ENCODE assay signal across 8 cellular contexts in the genomic region with DNA sequence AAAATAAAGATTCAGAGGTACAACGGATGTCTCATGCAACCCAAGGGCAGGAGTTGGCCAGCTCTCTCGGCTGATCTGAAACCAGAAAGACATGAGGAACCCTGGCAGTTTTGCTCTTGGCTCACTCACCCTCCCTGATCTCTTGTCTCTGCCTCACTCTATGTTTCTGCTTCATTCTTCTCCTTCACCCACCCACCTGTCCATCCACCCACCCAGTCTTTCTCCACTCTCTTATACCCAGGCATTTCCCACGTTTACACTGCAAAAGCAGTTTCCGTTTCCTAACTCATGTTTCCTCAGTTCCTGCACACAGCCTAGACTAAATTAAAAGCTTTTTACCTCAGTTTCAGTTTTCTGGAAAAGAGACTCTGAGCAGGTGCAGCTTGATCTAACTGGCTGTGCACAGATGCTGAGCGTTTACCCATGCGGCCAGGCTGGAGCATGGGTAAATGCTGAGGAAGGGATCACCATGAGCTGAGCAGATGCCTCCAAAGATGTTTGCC.
DNase-seq lines count a peak whose midpoint lies in the region; ATAC-seq and TF ChIP-seq lines count a peak whose summit lies in the region.

No MANE protein-coding gene starts in this region.

- POLR2A ChIA-PET in CD8-positive, alpha-beta T cell (lab: Charles Lee): interaction anchor here (1.3 to 3.5 kb wide), 7 partner anchors 9 to 283 kb away, joined by 3 to 14 read pairs (median 5); partner anchors contain the start of gene TMEM30B

- TF ChIP-seq CTCF in CD8-positive, alpha-beta T cell (IDR thresholded peaks at IDR 0.05): no peak
- TF ChIP-seq CTCF in tibial nerve (IDR thresholded peaks at IDR 0.05): no peak

- H3K4me3 Mint-ChIP-seq in CD8-positive, alpha-beta T cell: peak overlapping the region; percentile 67
- no peak overlapping the region for H3K4me3 Mint-ChIP-seq in dendritic cell treated with granulocyte-macrophage colony-stimulating factor and Interleukin-4, amounts not matched to agents 40 ng/mL and 50 ng/mL, for 4 days

- H3K4me1 Mint-ChIP-seq in CD8-positive, alpha-beta T cell (ENCODE audit: low read depth): peaks cover 88% of the 10 kb centered on the region
- peaks cover 44% of the 10 kb centered on the region for H3K4me1 Mint-ChIP-seq in dendritic cell treated with granulocyte-macrophage colony-stimulating factor and Interleukin-4, amounts not matched to agents 40 ng/mL and 50 ng/mL, for 4 days (ENCODE audit: low read depth)

- H3K27ac Mint-ChIP-seq in CD8-positive, alpha-beta T cell: peak overlapping the region; percentile 99
- peak overlapping the region; percentile 14 for H3K27ac Mint-ChIP-seq in dendritic cell treated with granulocyte-macrophage colony-stimulating factor and Interleukin-4, amounts not matched to agents 40 ng/mL and 50 ng/mL, for 4 days

- no peak for TF ChIP-seq POLR2A in tibial nerve (IDR thresholded peaks at IDR 0.05)

- TF ChIP-seq EP300 in tibial nerve (IDR thresholded peaks at IDR 0.05): no peak

- CTCF ChIA-PET in CD8-positive, alpha-beta T cell (lab: Charles Lee): interaction anchor here (0.9 to 5.2 kb wide), 6 partner anchors 23 to 359 kb away, joined by 3 to 25 read pairs (median 4); partner anchors contain the start of gene TMEM30B

- H3K9me3 ChIP-seq in CD8-positive, alpha-beta T cell (ENCODE audit: low read length): no peaks in the 10 kb centered on the region
- no peaks in the 10 kb centered on the region for H3K9me3 ChIP-seq in tibial nerve

- H3K36me3 ChIP-seq in CD8-positive, alpha-beta T cell (ENCODE audit: insufficient read depth, low read length): peaks cover 16% of the 10 kb centered on the region
- no peaks in the 10 kb centered on the region for H3K36me3 ChIP-seq in tibial nerve

- H3K27me3 ChIP-seq in CD8-positive, alpha-beta T cell (ENCODE audit: insufficient read depth, low read length): no peaks in the 10 kb centered on the region
- H3K27me3 ChIP-seq in tibial nerve: no peaks in the 10 kb centered on the region

- H3K27ac ChIP-seq in CD8-positive, alpha-beta T cell (ENCODE audit: low read depth, low read length): peak overlapping the region; percentile 72
- H3K27ac ChIP-seq in tibial nerve: peak overlapping the region in 3 of 4 donors; percentile 86 to 92 (median 89)

- WGBS in tibial nerve, 2 donors: 74% methylated on average over 6 of the region's 6 CpGs

- peak overlapping the region; percentile 2 for H3K4me3 ChIP-seq in CD8-positive, alpha-beta T cell (ENCODE audit: low read depth, low read length)
- H3K4me3 ChIP-seq in tibial nerve: no peak overlapping the region

- no peaks in the 10 kb centered on the region for H3K9me3 Mint-ChIP-seq in CD8-positive, alpha-beta T cell
- H3K9me3 Mint-ChIP-seq in dendritic cell treated with granulocyte-macrophage colony-stimulating factor and Interleukin-4, amounts not matched to agents 40 ng/mL and 50 ng/mL, for 4 days: no peaks in the 10 kb centered on the region

- ATAC-seq in CD8-positive, alpha-beta T cell: no peak
- ATAC-seq in GM21360 (IDR thresholded peaks at IDR 0.05; ENCODE audit: unreplicated experiment): peak; percentile 56

- intact Hi-C loops in CD8-positive, alpha-beta T cell (cut with DNase I, micrococcal nuclease): loop anchor here (1.0 to 2.0 kb wide), 3 partner anchors 7 to 48 kb away; no protein-coding TSS in a partner anchor
- intact Hi-C loops in dendritic cell treated with granulocyte-macrophage colony-stimulating factor and Interleukin-4, amounts not matched to agents 40 ng/mL and 50 ng/mL, for 4 days (cut with micrococcal nuclease): loop anchor here (5.0 kb wide), 2 partner anchors 48 to 73 kb away; no protein-coding TSS in a partner anchor

- DNase-seq in CD8-positive, alpha-beta T cell: peak in 1 of 7 experiments; percentile 38
- DNase-seq in KG1 (lab: John Stamatoyannopoulos, UW) (peak; percentile 19), tibial nerve (ENCODE audit: low spot score in 2 of 2) (no peak), T-helper 9 cell (no peak), NCI-H748 treated with DMSO at 0.1 percent for 48 hours (lab: John Stamatoyannopoulos, UW) (no peak), SW480 (ENCODE audit: low spot score) (no peak)

- peaks cover 84% of the 10 kb centered on the region for H3K4me1 ChIP-seq in CD8-positive, alpha-beta T cell (ENCODE audit: insufficient read depth, low read length)
- H3K4me1 ChIP-seq in tibial nerve: peaks cover 0 to 47% (median 35%) of the 10 kb centered on the region in 4 donors

- H3K36me3 Mint-ChIP-seq in CD8-positive, alpha-beta T cell: peaks cover 71% of the 10 kb centered on the region
- no peaks in the 10 kb centered on the region for H3K36me3 Mint-ChIP-seq in dendritic cell treated with granulocyte-macrophage colony-stimulating factor and Interleukin-4, amounts not matched to agents 40 ng/mL and 50 ng/mL, for 4 days (ENCODE audit: low read depth)

- H3K27me3 Mint-ChIP-seq in CD8-positive, alpha-beta T cell (ENCODE audit: low read depth): no peaks in the 10 kb centered on the region
- H3K27me3 Mint-ChIP-seq in dendritic cell treated with granulocyte-macrophage colony-stimulating factor and Interleukin-4, amounts not matched to agents 40 ng/mL and 50 ng/mL, for 4 days: no peaks in the 10 kb centered on the region
